ENCODE assay signal across 23 cellular contexts in genomic region chr10:44217274-44217820, GRCh38.
DNase-seq lines count a peak whose midpoint lies in the region; ATAC-seq and TF ChIP-seq lines count a peak whose summit lies in the region.
"Had no signal": no experiment of that assay in that cellular context is flagged by ENCODE, and none has a peak within 500 bp of the region (broad histone marks: within the 10 kb centered on the region; RNA-seq: fewer than 3 reads in every experiment).

No MANE protein-coding gene starts in this region.

- H4K8ac ChIP-seq in neuronal stem cell (ENCODE audit: low read depth, low read length) = no peak overlapping the region

- in situ Hi-C loops in KBM-7 (cut with MboI; ENCODE audit: low pct_unique_long_range_greater_than_20kb, low sequenced_read_pairs) = no loop called here

- no peaks in the 10 kb centered on the region for H3K36me3 Mint-ChIP-seq in natural killer cell treated with Interleukin-12 subunit alpha and Interleukin-12 subunit beta and Interleukin-15 and Interleukin-18, amount 100 ng/mL, for 72 hours
- H3K36me3 Mint-ChIP-seq: CD14-positive monocyte; CD4-positive, alpha-beta memory T cell; CD4-positive, CD25-positive, alpha-beta regulatory T cell; CD8-positive, alpha-beta memory T cell had no signal

- no peak overlapping the region for H3K9ac ChIP-seq in neuronal stem cell (ENCODE audit: low read depth, low read length, poor library complexity)
- H3K9ac ChIP-seq: BLaER1 had no signal

- no peaks in the 10 kb centered on the region for H3K4me1 Mint-ChIP-seq in natural killer cell treated with Interleukin-12 subunit alpha and Interleukin-12 subunit beta and Interleukin-15 and Interleukin-18, amount 100 ng/mL, for 72 hours (ENCODE audit: low read depth in 2 of 2)
- H3K4me1 Mint-ChIP-seq: CD14-positive monocyte; CD4-positive, alpha-beta memory T cell; CD4-positive, CD25-positive, alpha-beta regulatory T cell; CD8-positive, alpha-beta memory T cell had no signal

- TF ChIP-seq CTCF in esophagus muscularis mucosa (IDR thresholded peaks at IDR 0.05) = no peak
- TF ChIP-seq CTCF in tibial artery (IDR thresholded peaks at IDR 0.05) = no peak

- TF ChIP-seq EP300 in esophagus muscularis mucosa (IDR thresholded peaks at IDR 0.05) = no peak

- peaks cover 3% of the 10 kb centered on the region for H3K9me3 Mint-ChIP-seq in natural killer cell treated with Interleukin-12 subunit alpha and Interleukin-12 subunit beta and Interleukin-15 and Interleukin-18, amount 100 ng/mL, for 72 hours

- H3K27me3 Mint-ChIP-seq in natural killer cell treated with Interleukin-12 subunit alpha and Interleukin-12 subunit beta and Interleukin-15 and Interleukin-18, amount 100 ng/mL, for 72 hours = peaks cover 25 to 34% of the 10 kb centered on the region in 2 donors

- H2AK5ac ChIP-seq in neuronal stem cell (ENCODE audit: low read depth, low read length) = peak overlapping the region; percentile 40

- no peak overlapping the region for H3K14ac ChIP-seq in neuronal stem cell (ENCODE audit: low read length)

- no peaks in the 10 kb centered on the region for H3K27me3 ChIP-seq in esophagus muscularis mucosa
- no peaks in the 10 kb centered on the region for H3K27me3 ChIP-seq in neuronal stem cell (ENCODE audit: control insufficient read depth in 3 of 3, insufficient read depth in 3 of 3, low read depth in 1 of 3, low read length in 3 of 3)
- H3K27me3 ChIP-seq in tibial artery = no peaks in the 10 kb centered on the region
- no peaks in the 10 kb centered on the region for H3K27me3 ChIP-seq in aorta (ENCODE audit: control insufficient read depth in 1 of 2, insufficient read depth in 2 of 2, low read length in 1 of 2)
- H3K27me3 ChIP-seq: BE2C, BLaER1 had no signal

- no peak overlapping the region for H3K27ac Mint-ChIP-seq in natural killer cell treated with Interleukin-12 subunit alpha and Interleukin-12 subunit beta and Interleukin-15 and Interleukin-18, amount 100 ng/mL, for 72 hours
- H3K27ac Mint-ChIP-seq: CD14-positive monocyte; CD4-positive, alpha-beta memory T cell; CD4-positive, CD25-positive, alpha-beta regulatory T cell; CD8-positive, alpha-beta memory T cell had no signal

- H3K4ac ChIP-seq in neuronal stem cell (ENCODE audit: low read length) = no peak overlapping the region

- H3K4me1 ChIP-seq in esophagus muscularis mucosa (peaks cover 0 to 6% (median 0%) of the 10 kb centered on the region in 4 donors), neuronal stem cell (ENCODE audit: control insufficient read depth in 2 of 2, insufficient read depth in 1 of 2, low read depth in 1 of 2, low read length in 2 of 2) (no peaks in the 10 kb centered on the region), tibial artery (peaks cover 0 to 12% (median 7%) of the 10 kb centered on the region in 4 donors), aorta (ENCODE audit: control insufficient read depth in 1 of 2, insufficient read depth in 2 of 2, low read length in 2 of 2) (no peaks in the 10 kb centered on the region)
- H3K4me1 ChIP-seq: BE2C, BLaER1 had no signal

- no peak overlapping the region for H4K91ac ChIP-seq in neuronal stem cell (ENCODE audit: low read depth, low read length, poor library complexity)

- no peak overlapping the region for H3K4me2 ChIP-seq in neuronal stem cell (ENCODE audit: insufficient read depth, low read length, poor library complexity, severe bottlenecking)
- H3K4me2 ChIP-seq: BLaER1 had no signal

- intact Hi-C loops in esophagus muscularis mucosa (cut with DNase I) (no loop called here), tibial artery (cut with DNase I; ENCODE audit: low total_unique reads) (no loop called here), aorta (cut with DNase I) (no loop called here)

- H3K23ac ChIP-seq in neuronal stem cell (ENCODE audit: low read depth, low read length, poor library complexity) = no peak overlapping the region

- peak overlapping the region; percentile 21 for H3K18ac ChIP-seq in neuronal stem cell (ENCODE audit: low read length)

- TF ChIP-seq POLR2A in esophagus muscularis mucosa (IDR thresholded peaks at IDR 0.05; ENCODE audit: low read depth) = no peak

- H3K4me3 Mint-ChIP-seq in natural killer cell treated with Interleukin-12 subunit alpha and Interleukin-12 subunit beta and Interleukin-15 and Interleukin-18, amount 100 ng/mL, for 72 hours = no peak overlapping the region
- H3K4me3 Mint-ChIP-seq: CD14-positive monocyte; CD4-positive, alpha-beta memory T cell; CD4-positive, CD25-positive, alpha-beta regulatory T cell; CD8-positive, alpha-beta memory T cell had no signal

- no peak overlapping the region for H2AFZ ChIP-seq in neuronal stem cell (ENCODE audit: low read length)

- no peak overlapping the region for H2BK12ac ChIP-seq in neuronal stem cell (ENCODE audit: low read length)

- no peak overlapping the region for H2BK120ac ChIP-seq in neuronal stem cell (ENCODE audit: low read depth, low read length)

- H2BK5ac ChIP-seq in neuronal stem cell (ENCODE audit: low read length) = no peak overlapping the region

- H3K79me1 ChIP-seq in neuronal stem cell (ENCODE audit: low read depth, low read length) = no peaks in the 10 kb centered on the region

- H3K36me3 ChIP-seq in esophagus muscularis mucosa (no peaks in the 10 kb centered on the region), neuronal stem cell (replicated peaks in 1 of 2; ENCODE audit: control insufficient read depth in 2 of 2, insufficient read depth in 2 of 2, low read length in 2 of 2) (no peaks in the 10 kb centered on the region), tibial artery (no peaks in the 10 kb centered on the region), aorta (ENCODE audit: control insufficient read depth in 1 of 2, insufficient read depth in 2 of 2, low read length in 1 of 2) (no peaks in the 10 kb centered on the region)
- H3K36me3 ChIP-seq: BE2C, BLaER1 had no signal

- no peak overlapping the region for H3K4me3 ChIP-seq in esophagus muscularis mucosa
- H3K4me3 ChIP-seq in neuronal stem cell (ENCODE audit: low read length in 2 of 2) = no peak overlapping the region
- H3K4me3 ChIP-seq in tibial artery = no peak overlapping the region
- H3K4me3 ChIP-seq in aorta (ENCODE audit: low read length in 2 of 2) = no peak overlapping the region
- H3K4me3 ChIP-seq: BLaER1 had no signal

- WGBS in esophagus muscularis mucosa = 35% methylated on average over 2 of the region's 3 CpGs
- no CpG with 5 or more reads among the region's 3 CpGs for WGBS in neuronal stem cell (ENCODE audit: extremely low coverage in 2 of 2, insufficient read length in 2 of 2, insufficient replicate concordance in 1 of 2), 2 donors
- 18 to 30% methylated on average over 3 of the region's 3 CpGs for WGBS in aorta, 2 donors

- no peak overlapping the region for H2BK15ac ChIP-seq in neuronal stem cell (ENCODE audit: low read length)

- peak; percentile 64 for DNase-seq in esophagus muscularis mucosa (ENCODE audit: extremely low spot score)
- DNase-seq in neuronal stem cell (ENCODE audit: low spot score) = no peak
- DNase-seq in tibial artery = no peak
- no peak for DNase-seq in aorta
- no peak for DNase-seq in natural killer cell treated with Interleukin-12 subunit alpha and Interleukin-12 subunit beta and Interleukin-15 and Interleukin-18, amount 100 ng/mL, for 72 hours (ENCODE audit: low spot score)
- no peak for DNase-seq in KBM-7
- no peak for DNase-seq in effector CD4-positive, alpha-beta T cell
- DNase-seq: 8988T; ACHN; BE2C; C1 segment of cervical spinal cord; CD4-positive, alpha-beta memory T cell; CD4-positive, CD25-positive, alpha-beta regulatory T cell; CD8-positive, alpha-beta memory T cell; COR-L47; DMS 273 treated with DMSO at 0.1 percent for 48 hours; DMS153; DMS53; DMS79; GF-D8 had no signal

- ATAC-seq in aorta (ENCODE audit: low FRiP score) (peak; percentile 77), GM21619 (IDR thresholded peaks at IDR 0.05; ENCODE audit: unreplicated experiment) (no peak)
- no peak for ATAC-seq in natural killer cell treated with Interleukin-12 subunit alpha and Interleukin-12 subunit beta and Interleukin-15 and Interleukin-18, amount 100 ng/mL, for 72 hours

- no peaks in the 10 kb centered on the region for H3K9me3 ChIP-seq in esophagus muscularis mucosa
- H3K9me3 ChIP-seq in neuronal stem cell (replicated peaks in 1 of 2; ENCODE audit: control insufficient read depth in 2 of 2, insufficient read depth in 1 of 2, low read depth in 1 of 2, low read length in 2 of 2) = peaks cover 0 to 2% of the 10 kb centered on the region in 2 donors
- peaks cover 0 to 5% (median 0%) of the 10 kb centered on the region in 3 donors for H3K9me3 ChIP-seq in tibial artery
- no peaks in the 10 kb centered on the region for H3K9me3 ChIP-seq in aorta (ENCODE audit: control insufficient read depth, low read length)
- H3K9me3 ChIP-seq: BE2C had no signal

- H3K27ac ChIP-seq in esophagus muscularis mucosa (replicated peaks in 1 of 4) (no peak overlapping the region), neuronal stem cell (replicated peaks; ENCODE audit: low read length) (no peak overlapping the region), tibial artery (peak overlapping the region; percentile 2 to 29), aorta (ENCODE audit: low read depth in 1 of 2, low read length in 2 of 2) (no peak overlapping the region)
- H3K27ac ChIP-seq: BLaER1 had no signal

Comparison
In these comparisons a context has a peak if more than half of its experiments do, and no peak if none do; other contexts are left out.
1. H3K27ac ChIP-seq: peak in tibial artery (2 of 2); none in esophagus muscularis mucosa (0 of 4), neuronal stem cell (single experiment) and aorta (0 of 2).